In genomic region chr14:90060965-90061848, GRCh38 we compare ENCODE assay signal across 8 cellular contexts. TPM values are rescaled to one million over a fixed set of nuclear protein-coding genes. Genes with fewer than 3 reads are reported as not detected.
A peak's percentile ranks its signal among the peaks of the same experiment; 100 is the strongest.
DNase-seq lines count a peak whose midpoint lies in the region; ATAC-seq, FAIRE-seq and TF ChIP-seq lines count a peak whose summit lies in the region.

No MANE protein-coding gene starts in this region.

- H3K36me3 ChIP-seq in heart right ventricle (no peaks in the 10 kb centered on the region), sigmoid colon (no peaks in the 10 kb centered on the region)

- H3K4me3 ChIP-seq in GM12864 (ENCODE audit: low read depth, low read length), result peak overlapping the region; percentile 52
- peak overlapping the region; percentile 24 to 64 (median 50) for H3K4me3 ChIP-seq in heart right ventricle
- peak overlapping the region in 3 of 4 donors; percentile 29 to 49 (median 48) for H3K4me3 ChIP-seq in sigmoid colon

- POLR2A ChIA-PET in WTC11 (lab: Charles Lee), result no interaction called here

- H3K27ac Mint-ChIP-seq in WTC11, result no peak overlapping the region

- no peaks in the 10 kb centered on the region for H3K9me3 Mint-ChIP-seq in WTC11

- H3K9me3 ChIP-seq in heart right ventricle, result no peaks in the 10 kb centered on the region
- H3K9me3 ChIP-seq in sigmoid colon, result no peaks in the 10 kb centered on the region

- H3K27ac ChIP-seq in heart right ventricle, result peak overlapping the region in 3 of 10 donors; percentile 31 to 52 (median 45)
- no peak overlapping the region for H3K27ac ChIP-seq in sigmoid colon

- CTCF ChIA-PET in WTC11 (lab: Charles Lee), result interaction anchor here (0.7 to 2.8 kb wide), 7 partner anchors 12 to 1200 kb away, joined by 3 to 27 read pairs (median 4); no protein-coding TSS in a partner anchor

- 0 to 1% methylated on average over 76 to 81 of the region's 81 CpGs for WGBS in heart right ventricle, 2 donors
- WGBS in sigmoid colon, 2 donors, result 1 to 2% methylated on average over 81 of the region's 81 CpGs

- ATAC-seq in HG02588 (IDR thresholded peaks at IDR 0.05; ENCODE audit: unreplicated experiment) (peak; percentile 14), WTC11 (peak; percentile 20), heart right ventricle (peak in 5 of 8 donors; percentile 25 to 59 (median 43))

- FAIRE-seq in RCC 7860 (lab: Jason Lieb, UNC), result no peak

- H3K27me3 ChIP-seq in heart right ventricle (peaks cover 21 to 99% (median 89%) of the 10 kb centered on the region in 7 donors), sigmoid colon (peaks cover 22 to 86% (median 49%) of the 10 kb centered on the region in 3 donors)

- intact Hi-C loops in heart right ventricle (cut with DNase I), result loop anchor here in 2 of 10 donors (5.0 to 10.0 kb wide), 2 partner anchors 89 to 174 kb away; no protein-coding TSS in a partner anchor
- intact Hi-C loops in sigmoid colon (cut with DNase I), result no loop called here

- DNase-seq in GM12864 (ENCODE audit: low read depth) (no peak), WTC11 (ENCODE audit: low spot score) (peak; percentile 61), heart right ventricle (peak in 1 of 2 donors; percentile 24), sigmoid colon (no peak), RCC 7860 (ENCODE audit: low spot score) (no peak), AML-193 (lab: John Stamatoyannopoulos, UW) (no peak), SK-N-DZ (ENCODE audit: low spot score) (no peak)

- peaks cover 28% of the 10 kb centered on the region for H3K4me1 Mint-ChIP-seq in WTC11

- no peak for TF ChIP-seq POLR2A in sigmoid colon (IDR thresholded peaks at IDR 0.05)

- H3K4me1 ChIP-seq in heart right ventricle (peaks cover 4 to 41% (median 22%) of the 10 kb centered on the region in 9 donors), sigmoid colon (peaks cover 0 to 30% (median 28%) of the 10 kb centered on the region in 4 donors)

- H3K36me3 Mint-ChIP-seq in WTC11, result no peaks in the 10 kb centered on the region

- H3K4me3 Mint-ChIP-seq in WTC11, result peak overlapping the region; percentile 84

- peaks cover 84% of the 10 kb centered on the region for H3K27me3 Mint-ChIP-seq in WTC11 (ENCODE audit: low read depth)

- TF ChIP-seq CTCF in GM12864 (IDR thresholded peaks at IDR 0.05; ENCODE audit: low read depth, low read length, missing control alignments) (no peak), WTC11 (IDR thresholded peaks at IDR 0.05) (no peak), heart right ventricle (IDR thresholded peaks at IDR 0.05) (no peak), sigmoid colon (IDR thresholded peaks at IDR 0.05) (no peak)

- TF ChIP-seq EP300 in sigmoid colon (IDR thresholded peaks at IDR 0.05), result no peak

TF ChIP-seq in WTC11, 78 proteins besides CTCF, POLR2A, EP300 and RAD21:
- TF ChIP-seq E2F1 (CRISPR knock-in tag; IDR thresholded peaks at IDR 0.05), result no peak
- TF ChIP-seq NR3C1 (CRISPR knock-in tag; conservative IDR thresholded peaks at IDR 0.05; ENCODE audit: low read depth), result no peak
- no peak for TF ChIP-seq IRF2 (CRISPR knock-in tag; IDR thresholded peaks at IDR 0.05; ENCODE audit: borderline replicate concordance, low read depth)
- 0 out of 2 replicates have a peak, but pooled peaks have one; percentile 8 for TF ChIP-seq E2F4 (CRISPR knock-in tag; IDR thresholded peaks at IDR 0.05; ENCODE audit: borderline replicate concordance, low read depth)
- TF ChIP-seq MAX (CRISPR knock-in tag; IDR thresholded peaks at IDR 0.05), result 0 out of 2 replicates have a peak, but pooled peaks have one; percentile 10

RNA-seq across cellular contexts. Expression of gene KCNK13, which starts 0.6 kb away (rescaled TPM):
- total RNA-seq in WTC11 (2021), result 0.14 to 0.27 TPM (median 0.17 TPM) in 3 replicates
- 1 to 10 TPM in 5 of 10 donors, under 1 TPM in 5; 0.15 to 9.6 (median 1.0) TPM for total RNA-seq in heart right ventricle
- 1 to 10 TPM in 1 of 2 donors, under 1 TPM in 1; 0.59 to 1.9 TPM for polyA plus RNA-seq in heart right ventricle
- total RNA-seq in sigmoid colon, result 1 to 10 TPM in 1 of 4 donors, under 1 TPM in 1, not detected in 2; 0.95 to 1.1 TPM
- polyA plus RNA-seq in sigmoid colon, result 1 to 10 TPM in 1 of 3 donors, under 1 TPM in 2; 0.51 to 1.4 (median 0.60) TPM
- polyA plus RNA-seq in SK-N-DZ (2014; cell fraction: cytosol; rRNA removed), result 0.13 TPM in 1 of 2 replicates, not detected in the other
- polyA plus RNA-seq in SK-N-DZ (2014; cell fraction: nucleus; rRNA removed), result 0.10 TPM in 1 of 2 replicates, not detected in the other
